9 cellular contexts compared by ENCODE assay signal in the genomic region with DNA sequence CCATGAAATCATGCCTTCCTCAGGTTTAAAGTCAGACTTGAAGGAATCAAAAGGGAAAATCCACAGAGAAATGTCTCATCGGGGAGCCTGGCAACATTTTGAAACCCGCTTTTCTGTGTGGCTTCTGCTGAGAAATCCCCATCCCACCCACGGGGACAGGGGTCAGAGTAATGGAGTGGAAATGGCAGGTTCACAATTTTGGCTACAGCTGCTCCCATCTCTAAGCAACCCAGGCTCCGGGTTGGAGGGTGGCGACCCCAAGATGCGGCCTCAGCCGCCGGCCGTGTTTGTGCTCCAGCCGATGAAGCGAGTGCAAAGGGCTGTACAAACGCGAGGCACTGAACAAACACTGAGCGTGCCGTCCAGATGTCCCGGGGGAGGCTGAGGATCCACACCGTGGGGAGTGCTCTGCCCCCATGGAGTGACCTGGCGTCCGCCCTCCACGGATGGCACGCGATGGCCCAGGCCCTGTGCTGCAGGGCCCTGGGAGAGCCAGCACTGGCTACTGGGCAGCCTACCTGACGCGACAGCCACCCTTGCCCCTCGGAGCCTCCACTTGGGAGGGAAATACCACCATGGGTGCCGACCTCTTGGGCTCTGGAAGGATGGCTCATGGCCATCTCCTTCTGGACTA. TPM values are rescaled to one million over a fixed set of nuclear protein-coding genes. Genes with fewer than 3 reads are reported as not detected.
DNase-seq lines count a peak whose midpoint lies in the region; ATAC-seq, FAIRE-seq and TF ChIP-seq lines count a peak whose summit lies in the region.
"Had no signal": no experiment of that assay in that cellular context is flagged by ENCODE, and none has a peak within 500 bp of the region (broad histone marks: within the 10 kb centered on the region; RNA-seq: fewer than 3 reads in every experiment).

No MANE protein-coding gene starts in this region.

- H3K36me3 Mint-ChIP-seq in activated T-helper 2 cell treated with anti-CD3 and anti-CD28 coated beads, Interferon-gamma antibody, Interleukin-2, Interleukin-4, amounts not matched to agents 10 μg/mL and 5 μg/mL and 100 μg/mL, durations not matched to agents 14 hours and 24 hours and 36 hours (ENCODE audit: low read depth): no peaks in the 10 kb centered on the region

- no peak overlapping the region for H3K4me3 Mint-ChIP-seq in activated T-helper 2 cell treated with anti-CD3 and anti-CD28 coated beads, Interferon-gamma antibody, Interleukin-2, Interleukin-4, amounts not matched to agents 10 μg/mL and 5 μg/mL and 100 μg/mL, durations not matched to agents 14 hours and 24 hours and 36 hours (ENCODE audit: low read depth)

- DNase-seq in stimulated activated naive CD4-positive, alpha-beta T cell treated with Interleukin-2 at 50 U/mL for 16 hours (lab: John Stamatoyannopoulos, UW): peak; percentile 14
- no peak for DNase-seq in stimulated activated naive CD4-positive, alpha-beta T cell (lab: John Stamatoyannopoulos, UW)
- DNase-seq in activated T-helper 2 cell treated with anti-CD3 and anti-CD28 coated beads, Interferon-gamma antibody, Interleukin-2, Interleukin-4, amounts not matched to agents 10 μg/mL and 5 μg/mL and 100 μg/mL, durations not matched to agents 14 hours and 24 hours and 36 hours (ENCODE audit: low spot score): no peak
- DNase-seq in upper lobe of right lung (no peak), frontal cortex (ENCODE audit: low spot score in 2 of 2) (no peak), WERI-Rb-1 (no peak)
- DNase-seq: NCI-H510A treated with DMSO at 0.1 percent for 48 hours had no signal

- H3K27ac Mint-ChIP-seq in activated T-helper 2 cell treated with anti-CD3 and anti-CD28 coated beads, Interferon-gamma antibody, Interleukin-2, Interleukin-4, amounts not matched to agents 10 μg/mL and 5 μg/mL and 100 μg/mL, durations not matched to agents 14 hours and 24 hours and 36 hours: peak overlapping the region; percentile 98

- H3K9me3 Mint-ChIP-seq in activated T-helper 2 cell treated with anti-CD3 and anti-CD28 coated beads, Interferon-gamma antibody, Interleukin-2, Interleukin-4, amounts not matched to agents 10 μg/mL and 5 μg/mL and 100 μg/mL, durations not matched to agents 14 hours and 24 hours and 36 hours: peaks cover 5% of the 10 kb centered on the region

- no peaks in the 10 kb centered on the region for H3K36me3 ChIP-seq in mucosa of stomach (ENCODE audit: control insufficient read depth, insufficient read depth, low read length)
- H3K36me3 ChIP-seq in upper lobe of right lung: peaks cover 12% of the 10 kb centered on the region
- peaks cover 4% of the 10 kb centered on the region for H3K36me3 ChIP-seq in WERI-Rb-1

- intact Hi-C loops in activated T-helper 2 cell treated with anti-CD3 and anti-CD28 coated beads, Interferon-gamma antibody, Interleukin-2, Interleukin-4, amounts not matched to agents 10 μg/mL and 5 μg/mL and 100 μg/mL, durations not matched to agents 14 hours and 24 hours and 36 hours (cut with micrococcal nuclease): no loop called here
- intact Hi-C loops in upper lobe of right lung (cut with DNase I): no loop called here

- FAIRE-seq in frontal cortex (lab: Jason Lieb, UNC): no peak

- H3K4me1 Mint-ChIP-seq in activated T-helper 2 cell treated with anti-CD3 and anti-CD28 coated beads, Interferon-gamma antibody, Interleukin-2, Interleukin-4, amounts not matched to agents 10 μg/mL and 5 μg/mL and 100 μg/mL, durations not matched to agents 14 hours and 24 hours and 36 hours (ENCODE audit: low read depth): peaks cover 30% of the 10 kb centered on the region

- H3K4me1 ChIP-seq in mucosa of stomach (ENCODE audit: control insufficient read depth, insufficient read depth, low read length) (no peaks in the 10 kb centered on the region), upper lobe of right lung (peaks cover 11% of the 10 kb centered on the region)

- ATAC-seq in upper lobe of right lung (no peak), GM18861 (IDR thresholded peaks at IDR 0.05; ENCODE audit: unreplicated experiment) (no peak)

- H3K27me3 Mint-ChIP-seq in activated T-helper 2 cell treated with anti-CD3 and anti-CD28 coated beads, Interferon-gamma antibody, Interleukin-2, Interleukin-4, amounts not matched to agents 10 μg/mL and 5 μg/mL and 100 μg/mL, durations not matched to agents 14 hours and 24 hours and 36 hours (ENCODE audit: low read depth): no peaks in the 10 kb centered on the region

- peak overlapping the region; percentile 24 for H3K9ac ChIP-seq in mucosa of stomach (ENCODE audit: low read length)

- peak overlapping the region; percentile 55 for H3K27ac ChIP-seq in upper lobe of right lung
- no peak overlapping the region for H3K27ac ChIP-seq in WERI-Rb-1

- no peak overlapping the region for H3K4me3 ChIP-seq in mucosa of stomach (ENCODE audit: low read length)
- H3K4me3 ChIP-seq in upper lobe of right lung: no peak overlapping the region
- no peak overlapping the region for H3K4me3 ChIP-seq in WERI-Rb-1 (ENCODE audit: low read depth, low read length)

- TF ChIP-seq CTCF in upper lobe of right lung (IDR thresholded peaks at IDR 0.05) (no peak), WERI-Rb-1 (IDR thresholded peaks at IDR 0.05; ENCODE audit: low read depth, low read length) (no peak)

- H3K27me3 ChIP-seq in mucosa of stomach (ENCODE audit: control insufficient read depth, insufficient read depth, low read length) (no peaks in the 10 kb centered on the region), upper lobe of right lung (no peaks in the 10 kb centered on the region), WERI-Rb-1 (ENCODE audit: insufficient read depth, low read depth, severe bottlenecking) (no peaks in the 10 kb centered on the region)

- H3K9me3 ChIP-seq in mucosa of stomach (ENCODE audit: control insufficient read depth, low read length) (no peaks in the 10 kb centered on the region), upper lobe of right lung (no peaks in the 10 kb centered on the region), WERI-Rb-1 (ENCODE audit: severe bottlenecking) (peaks cover 6% of the 10 kb centered on the region)

RNA-seq across cellular contexts. Expression of a gene that starts 22.2 kb away (rescaled TPM):
- total RNA-seq in activated T-helper 2 cell treated with anti-CD3 and anti-CD28 coated beads, Interferon-gamma antibody, Interleukin-2, Interleukin-4, amounts not matched to agents 10 μg/mL and 5 μg/mL and 100 μg/mL, durations not matched to agents 14 hours and 24 hours and 36 hours: 2.3 and 2.4 TPM in 2 replicates
- total RNA-seq in upper lobe of right lung (39.9 TPM), frontal cortex (15.5 TPM)

RNA-seq across cellular contexts. Expression of a gene that starts 39.1 kb away (rescaled TPM):
- total RNA-seq in activated T-helper 2 cell treated with anti-CD3 and anti-CD28 coated beads, Interferon-gamma antibody, Interleukin-2, Interleukin-4, amounts not matched to agents 10 μg/mL and 5 μg/mL and 100 μg/mL, durations not matched to agents 14 hours and 24 hours and 36 hours: 3.3 and 3.4 TPM in 2 replicates
- total RNA-seq in upper lobe of right lung: 48.5 TPM
- 3.3 TPM for total RNA-seq in frontal cortex

RNA-seq across cellular contexts. Expression of a gene that starts 43.2 kb away (rescaled TPM):
- total RNA-seq in activated T-helper 2 cell treated with anti-CD3 and anti-CD28 coated beads, Interferon-gamma antibody, Interleukin-2, Interleukin-4, amounts not matched to agents 10 μg/mL and 5 μg/mL and 100 μg/mL, durations not matched to agents 14 hours and 24 hours and 36 hours: 8.2 and 8.9 TPM in 2 replicates
- total RNA-seq in upper lobe of right lung (39.5 TPM), frontal cortex (2.9 TPM)

RNA-seq across cellular contexts. Expression of a gene that starts 43.9 kb away (rescaled TPM):
- total RNA-seq in activated T-helper 2 cell treated with anti-CD3 and anti-CD28 coated beads, Interferon-gamma antibody, Interleukin-2, Interleukin-4, amounts not matched to agents 10 μg/mL and 5 μg/mL and 100 μg/mL, durations not matched to agents 14 hours and 24 hours and 36 hours: 70.8 and 71.6 TPM in 2 replicates
- total RNA-seq in upper lobe of right lung (81.9 TPM), frontal cortex (18.8 TPM)

Comparison
In these comparisons a context has a peak if more than half of its experiments do, and no peak if none do; other contexts are left out.
1. RNA of a gene that starts 39.1 kb away (total RNA-seq): 48.5 TPM in upper lobe of right lung (single experiment); 3.3 to 3.4 TPM in activated T-helper 2 cell treated with anti-CD3 and anti-CD28 coated beads, Interferon-gamma antibody, Interleukin-2, Interleukin-4, amounts not matched to agents 10 μg/mL and 5 μg/mL and 100 μg/mL, durations not matched to agents 14 hours and 24 hours and 36 hours and 3.3 TPM in frontal cortex (single experiment); every median in the first group is over 10 times any median in the second.